Comparison of ENCODE assay signal across 1 cellular context in genomic region chr14:51596473-51596870, GRCh38.
TF ChIP-seq lines count a peak whose summit lies in the region.

No MANE protein-coding gene starts in this region.

TF ChIP-seq in GM12878, 131 proteins besides CTCF, POLR2A, EP300 and RAD21:
- no peak for TF ChIP-seq CBFB (IDR thresholded peaks at IDR 0.05; ENCODE audit: low read depth)
- 0 out of 2 replicates have a peak, but pooled peaks have one; percentile 31 for TF ChIP-seq PAX5 (IDR thresholded peaks at IDR 0.05; ENCODE audit: borderline replicate concordance, low read depth, low read length)
- peak; percentile 38; the same call in 1 of the 3 replicates for TF ChIP-seq POU2F2 (IDR thresholded peaks at IDR 0.05; ENCODE audit: borderline replicate concordance, low read depth, low read length)
- peak; percentile 46; the same call in 1 of the 2 replicates for TF ChIP-seq SPI1 (IDR thresholded peaks at IDR 0.05; ENCODE audit: borderline replicate concordance, insufficient read depth, low read depth, low read length)
